Comparison of ENCODE assay signal across 24 cellular contexts in the genomic region with DNA sequence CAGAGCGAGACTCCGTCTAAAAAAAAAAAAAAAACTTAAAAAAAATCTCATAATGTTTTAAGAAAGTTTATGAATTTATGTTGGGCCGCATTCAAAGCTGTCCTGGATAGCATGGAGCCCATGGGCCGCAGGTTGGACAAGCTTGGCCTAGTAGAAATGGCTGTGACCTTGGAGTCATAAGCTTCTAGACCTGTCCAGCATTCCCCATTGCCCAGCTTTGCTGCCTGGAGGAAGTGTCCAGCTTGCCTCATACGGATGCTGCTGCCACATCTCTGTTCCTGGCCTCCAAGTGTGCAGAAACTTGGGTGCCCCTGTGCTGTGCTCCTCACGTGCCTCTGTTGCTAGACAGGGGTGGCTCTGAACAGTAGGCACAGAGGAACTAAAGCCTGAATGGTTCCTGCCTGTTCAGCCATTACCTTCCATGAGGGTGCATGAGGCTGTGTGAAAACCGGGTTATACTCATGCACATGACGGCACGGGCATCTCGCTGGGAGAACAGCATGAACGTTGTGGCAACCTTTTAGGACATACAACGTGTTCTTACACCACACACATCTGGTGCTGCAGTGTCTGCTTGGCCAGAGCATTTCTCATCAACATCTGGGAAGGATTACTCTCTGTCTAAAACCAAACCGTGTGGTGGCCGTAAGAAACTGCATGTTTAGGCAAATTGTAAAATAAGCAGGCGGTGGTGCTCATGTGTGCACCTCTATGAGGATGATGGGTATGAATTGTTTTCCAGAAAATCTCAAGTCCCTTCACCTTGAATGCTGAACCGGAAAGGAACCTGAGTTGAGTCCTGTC. TPM values are rescaled to one million over a fixed set of nuclear protein-coding genes. Genes with fewer than 3 reads are reported as not detected.
DNase-seq lines count a peak whose midpoint lies in the region; ATAC-seq and TF ChIP-seq lines count a peak whose summit lies in the region.
"Had no signal": no experiment of that assay in that cellular context is flagged by ENCODE, and none has a peak within 500 bp of the region (broad histone marks: within the 10 kb centered on the region; RNA-seq: fewer than 3 reads in every experiment).

No MANE protein-coding gene starts in this region.

- H3K79me1 ChIP-seq in neuronal stem cell (ENCODE audit: low read depth, low read length), result peaks cover 11% of the 10 kb centered on the region

- H3K14ac ChIP-seq in neuronal stem cell (ENCODE audit: low read length), result no peak overlapping the region

- H3K36me3 ChIP-seq in adipocyte (ENCODE audit: control insufficient read depth, insufficient read depth, low read length, severe bottlenecking), result no peaks in the 10 kb centered on the region
- peaks cover 0 to 9% of the 10 kb centered on the region in 2 donors for H3K36me3 ChIP-seq in neuronal stem cell (replicated peaks in 1 of 2; ENCODE audit: control insufficient read depth in 2 of 2, insufficient read depth in 2 of 2, low read length in 2 of 2)
- H3K36me3 ChIP-seq: left ventricle myocardium inferior, pancreas, SJSA1, suprapubic skin had no signal

- H4K8ac ChIP-seq in neuronal stem cell (ENCODE audit: low read depth, low read length), result no peak overlapping the region

- no peak overlapping the region for H3K4me3 ChIP-seq in adipocyte (ENCODE audit: low read length)
- H3K4me3 ChIP-seq in neuronal stem cell (ENCODE audit: low read length in 2 of 2), result no peak overlapping the region
- H3K4me3 ChIP-seq: left ventricle myocardium inferior, pancreas, SJSA1, smooth muscle cell, suprapubic skin had no signal

- no peak overlapping the region for H2AFZ ChIP-seq in neuronal stem cell (ENCODE audit: low read length)

- H3K4me1 ChIP-seq in adipocyte (ENCODE audit: control insufficient read depth, insufficient read depth, low read length) (peaks cover 7% of the 10 kb centered on the region), neuronal stem cell (ENCODE audit: control insufficient read depth in 2 of 2, insufficient read depth in 1 of 2, low read depth in 1 of 2, low read length in 2 of 2) (peaks cover 2 to 15% of the 10 kb centered on the region in 2 donors)
- H3K4me1 ChIP-seq: SJSA1 had no signal

- no peaks in the 10 kb centered on the region for H3K27me3 ChIP-seq in adipocyte (replicated peaks; ENCODE audit: control insufficient read depth, insufficient read depth, low read length)
- no peaks in the 10 kb centered on the region for H3K27me3 ChIP-seq in neuronal stem cell (ENCODE audit: control insufficient read depth in 3 of 3, insufficient read depth in 3 of 3, low read depth in 1 of 3, low read length in 3 of 3)
- H3K27me3 ChIP-seq: pancreas, SJSA1, suprapubic skin had no signal

- no peak overlapping the region for H2BK120ac ChIP-seq in neuronal stem cell (ENCODE audit: low read depth, low read length)

- H3K9me3 ChIP-seq in adipocyte (ENCODE audit: control insufficient read depth, low read length) (no peaks in the 10 kb centered on the region), neuronal stem cell (replicated peaks in 1 of 2; ENCODE audit: control insufficient read depth in 2 of 2, insufficient read depth in 1 of 2, low read depth in 1 of 2, low read length in 2 of 2) (peaks cover 0 to 12% of the 10 kb centered on the region in 2 donors)
- H3K9me3 ChIP-seq: left ventricle myocardium inferior, pancreas, SJSA1, suprapubic skin had no signal

- H3K18ac ChIP-seq in neuronal stem cell (ENCODE audit: low read length), result no peak overlapping the region

- H4K91ac ChIP-seq in neuronal stem cell (ENCODE audit: low read depth, low read length, poor library complexity), result no peak overlapping the region

- no peak overlapping the region for H3K27ac ChIP-seq in neuronal stem cell (replicated peaks; ENCODE audit: low read length)
- H3K27ac ChIP-seq: pancreas, SJSA1, suprapubic skin had no signal

- no peak overlapping the region for H2BK15ac ChIP-seq in neuronal stem cell (ENCODE audit: low read length)

- no peak overlapping the region for H3K4me2 ChIP-seq in neuronal stem cell (ENCODE audit: insufficient read depth, low read length, poor library complexity, severe bottlenecking)
- H3K4me2 ChIP-seq: smooth muscle cell had no signal

- no peak overlapping the region for H2AK5ac ChIP-seq in neuronal stem cell (ENCODE audit: low read depth, low read length)

- H3K9ac ChIP-seq in adipocyte (ENCODE audit: low read length) (no peak overlapping the region), neuronal stem cell (ENCODE audit: low read depth, low read length, poor library complexity) (no peak overlapping the region)

- TF ChIP-seq CTCF in GM12874 (IDR thresholded peaks at IDR 0.05; ENCODE audit: insufficient read depth, low read depth, low read length), result 0 out of 2 replicates have a peak, but pooled peaks have one; percentile 4

- ATAC-seq in GM21360 (IDR thresholded peaks at IDR 0.05; ENCODE audit: unreplicated experiment), result no peak
- no peak for ATAC-seq in HG03520 (IDR thresholded peaks at IDR 0.05; ENCODE audit: unreplicated experiment)
- ATAC-seq: activated CD8-positive, alpha-beta memory T cell treated with anti-CD3 and anti-CD28 coated beads, Interleukin-2, amount 10 ng/mL, durations not matched to agents 7 days and 5 days; activated naive CD8-positive, alpha-beta T cell treated with anti-CD3 and anti-CD28 coated beads, Interleukin-2, amount 50 U/mL, for 24 hours; activated T-cell treated with anti-CD3 and anti-CD28 coated beads, Interleukin-2, amount 50 U/mL, for 4 hours had no signal

- no peak overlapping the region for H3K4ac ChIP-seq in neuronal stem cell (ENCODE audit: low read length)

- no peak overlapping the region for H2BK12ac ChIP-seq in neuronal stem cell (ENCODE audit: low read length)

- intact Hi-C loops in posterior cingulate gyrus (cut with DNase I), result no loop called here

- H3K23ac ChIP-seq in neuronal stem cell (ENCODE audit: low read depth, low read length, poor library complexity), result peak overlapping the region; percentile 0

- WGBS in neuronal stem cell (ENCODE audit: extremely low coverage in 2 of 2, insufficient read length in 2 of 2, insufficient replicate concordance in 1 of 2), 2 donors, result no CpG with 5 or more reads among the region's 16 CpGs

- H2BK5ac ChIP-seq in neuronal stem cell (ENCODE audit: low read length), result no peak overlapping the region

- DNase-seq in adipocyte (ENCODE audit: low read depth) (peak; percentile 33), fibroblast of gingiva (ENCODE audit: low read depth) (peak; percentile 92), neuronal stem cell (ENCODE audit: low spot score) (no peak), NCI-H748 treated with DMSO at 0.1 percent for 48 hours (lab: John Stamatoyannopoulos, UW) (no peak), posterior cingulate gyrus (no peak)
- DNase-seq: activated CD4-positive, CD25-positive, alpha-beta regulatory T cell; activated CD8-positive, alpha-beta memory T cell treated with anti-CD3 and anti-CD28 coated beads, Interleukin-2, amount 10 ng/mL, durations not matched to agents 7 days and 5 days; activated gamma-delta T cell treated with Interleukin-2 at 50 U/mL for 16 hours; activated naive CD8-positive, alpha-beta T cell treated with anti-CD3 and anti-CD28 coated beads, Interleukin-2, amount 50 U/mL, for 24 hours; activated T-cell treated with anti-CD3 and anti-CD28 coated beads, Interleukin-2, amount 50 U/mL, for 4 hours; CD4-positive, alpha-beta T cell; islet precursor cell; left ventricle myocardium inferior; mesendoderm; NCI-H510A; pancreas; retina; stimulated activated naive CD4-positive, alpha-beta T cell had no signal

RNA-seq across cellular contexts. Expression of a gene that starts 38.2 kb away (rescaled TPM):
- polyA plus RNA-seq in neuronal stem cell (2013, experiment 1 of 2), result 32.6 TPM
- 31.7 TPM for polyA plus RNA-seq in neuronal stem cell (2013, experiment 2 of 2)

Comparison
In these comparisons a context has a peak if more than half of its experiments do, and no peak if none do; other contexts are left out.
1. DNase-seq: peak in adipocyte (single experiment) and fibroblast of gingiva (single experiment); none in neuronal stem cell (single experiment), NCI-H748 treated with DMSO at 0.1 percent for 48 hours (single experiment) and posterior cingulate gyrus (0 of 10).